Comparison of ENCODE assay signal across 8 cellular contexts in the genomic region with DNA sequence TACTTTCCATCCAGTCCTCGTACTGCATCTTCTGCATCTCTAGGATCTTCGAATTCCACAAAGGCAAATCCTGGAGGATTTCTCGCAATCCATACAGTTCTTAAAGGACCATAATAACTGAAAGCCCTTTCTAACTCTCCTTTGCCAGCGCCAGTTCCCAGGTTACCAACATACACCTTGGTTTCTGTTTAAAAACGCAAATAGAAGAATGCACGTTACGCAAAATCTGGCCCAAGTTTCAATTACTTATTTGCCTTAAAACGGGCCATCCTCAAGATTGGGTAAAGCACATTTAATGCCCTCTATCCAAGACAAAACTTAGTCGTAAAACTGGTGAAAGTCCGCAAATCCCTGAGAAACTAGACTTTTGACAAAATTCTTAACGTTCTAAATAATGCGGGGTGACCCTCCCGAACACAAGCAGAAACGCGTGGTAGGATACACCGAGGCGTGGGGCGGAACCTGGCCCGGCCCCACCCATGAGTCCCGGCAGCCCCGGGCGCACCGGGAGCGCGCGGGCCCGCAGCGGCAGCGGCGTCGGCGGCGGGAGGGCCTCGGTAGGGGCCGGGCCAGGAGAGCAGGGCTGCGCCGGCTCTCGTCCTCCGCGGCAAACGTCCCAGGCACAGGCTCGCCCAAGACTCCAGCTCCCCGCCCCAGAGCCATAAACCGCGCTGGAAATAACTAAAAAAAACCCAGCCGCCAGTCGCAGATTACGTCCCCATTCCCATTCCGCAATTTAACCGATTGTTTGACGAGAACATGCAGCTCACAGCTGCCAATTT. TPM values are rescaled to one million over a fixed set of nuclear protein-coding genes. Genes with fewer than 3 reads are reported as not detected.
DNase-seq lines count a peak whose midpoint lies in the region; ATAC-seq and TF ChIP-seq lines count a peak whose summit lies in the region.

No MANE protein-coding gene starts in this region.

- H2AFZ ChIP-seq in osteoblast (ENCODE audit: low read length), result peak overlapping the region; percentile 81

- H3K4me3 ChIP-seq in HFF-Myc (replicated peaks; ENCODE audit: low read depth, low read length) (peak overlapping the region; percentile 68), gastroesophageal sphincter (peak overlapping the region; percentile 58 to 77), osteoblast (ENCODE audit: insufficient read depth, low read length) (peak overlapping the region; percentile 99), upper lobe of left lung (peak overlapping the region; percentile 76 to 94 (median 89))

- H3K9me3 ChIP-seq in gastroesophageal sphincter, result no peaks in the 10 kb centered on the region
- no peaks in the 10 kb centered on the region for H3K9me3 ChIP-seq in osteoblast (ENCODE audit: low read depth, low read length)
- H3K9me3 ChIP-seq in upper lobe of left lung, result no peaks in the 10 kb centered on the region

- DNase-seq in DMS53 (lab: John Stamatoyannopoulos, UW) (peak; percentile 62), DMS53 treated with DMSO at 0.1 percent for 48 hours (lab: John Stamatoyannopoulos, UW; ENCODE audit: unreplicated experiment) (no peak), HFF-Myc (ENCODE audit: extremely low read depth, low read depth) (no peak), NOMO-1 treated with DMSO at 0.1 percent for 48 hours (lab: John Stamatoyannopoulos, UW; ENCODE audit: unreplicated experiment) (peak; percentile 53), osteoblast (ENCODE audit: insufficient read length, low spot score, missing footprints) (peak; percentile 86), upper lobe of left lung (peak; percentile 77 to 93)
- DNase-seq in activated effector memory CD4-positive, alpha-beta T cell treated with anti-CD3 and anti-CD28 coated beads, Interleukin-2, amount 50 U/mL, for 16 hours, result peak; percentile 85

- TF ChIP-seq CTCF in HFF-Myc (IDR thresholded peaks at IDR 0.05; ENCODE audit: low read depth, low read length, missing control alignments) (no peak), gastroesophageal sphincter (IDR thresholded peaks at IDR 0.05) (no peak), osteoblast (IDR thresholded peaks at IDR 0.05; ENCODE audit: extremely low read depth, low read depth, low read length) (no peak), upper lobe of left lung (IDR thresholded peaks at IDR 0.05) (no peak)

- peaks cover 36% of the 10 kb centered on the region for H4K20me1 ChIP-seq in osteoblast (ENCODE audit: insufficient read depth, low read length)

- H3K36me3 ChIP-seq in gastroesophageal sphincter (peaks cover 9 to 45% of the 10 kb centered on the region in 2 donors), osteoblast (ENCODE audit: insufficient read depth, low read length) (peaks cover 49% of the 10 kb centered on the region), upper lobe of left lung (peaks cover 39 to 45% (median 39%) of the 10 kb centered on the region in 4 donors)

- ATAC-seq in gastroesophageal sphincter, result peak; percentile 64
- ATAC-seq in upper lobe of left lung (ENCODE audit: low FRiP score in 2 of 2), result peak; percentile 73 to 84

- H3K4me2 ChIP-seq in osteoblast (ENCODE audit: insufficient read depth, low read length), result peak overlapping the region; percentile 98

- TF ChIP-seq EP300 in gastroesophageal sphincter (IDR thresholded peaks at IDR 0.05) (no peak), upper lobe of left lung (IDR thresholded peaks at IDR 0.05) (no peak)

- H3K27ac ChIP-seq in gastroesophageal sphincter, result peak overlapping the region; percentile 89 to 100 (median 98)
- H3K27ac ChIP-seq in osteoblast (ENCODE audit: low read depth, low read length), result peak overlapping the region; percentile 95
- peak overlapping the region; percentile 97 to 100 (median 100) for H3K27ac ChIP-seq in upper lobe of left lung

- WGBS in gastroesophageal sphincter (ENCODE audit: low coverage in 1 of 2), 2 donors, result 0% methylated on average over 9 to 25 of the region's 51 CpGs
- WGBS in upper lobe of left lung, 2 donors, result 0 to 1% methylated on average over 27 to 46 of the region's 51 CpGs

- peak; percentile 79 to 84 for TF ChIP-seq POLR2A in gastroesophageal sphincter (IDR thresholded peaks at IDR 0.05)
- peak in 3 of 4 donors; percentile 81 to 94 (median 86) for TF ChIP-seq POLR2A in upper lobe of left lung (IDR thresholded peaks at IDR 0.05)

- H3K79me2 ChIP-seq in osteoblast (ENCODE audit: insufficient read depth, low read length), result peaks cover 59% of the 10 kb centered on the region

- peaks cover 9 to 55% (median 26%) of the 10 kb centered on the region in 3 donors for H3K4me1 ChIP-seq in gastroesophageal sphincter
- H3K4me1 ChIP-seq in osteoblast (ENCODE audit: insufficient read depth, low read length), result peaks cover 19% of the 10 kb centered on the region
- peaks cover 33 to 47% (median 36%) of the 10 kb centered on the region in 4 donors for H3K4me1 ChIP-seq in upper lobe of left lung

- H3K27me3 ChIP-seq in gastroesophageal sphincter (no peaks in the 10 kb centered on the region), osteoblast (ENCODE audit: insufficient read depth, low read length) (no peaks in the 10 kb centered on the region), upper lobe of left lung (no peaks in the 10 kb centered on the region)

RNA-seq across cellular contexts. Expression of a gene that starts 1.0 kb away (rescaled TPM):
- 100 to 1,000 TPM in 2 of 4 donors, 10 to 100 TPM in 2; 39.0 to 109 (median 73.4) TPM for total RNA-seq in gastroesophageal sphincter
- 46.3 and 48.1 TPM in 2 replicates for total RNA-seq in osteoblast
- total RNA-seq in upper lobe of left lung, result 100 to 1,000 TPM in 4 of 6 donors, 10 to 100 TPM in 2; 44.2 to 260 (median 121) TPM

RNA-seq across cellular contexts. Expression of a gene that starts 27.8 kb away (rescaled TPM):
- total RNA-seq in gastroesophageal sphincter (10 to 100 TPM in 1 of 4 donors, 1 to 10 TPM in 3; 5.9 to 11.2 (median 6.9) TPM), osteoblast (4.3 and 5.3 TPM in 2 replicates), upper lobe of left lung (10 to 100 TPM in 1 of 6 donors, 1 to 10 TPM in 5; 3.1 to 10.3 (median 8.1) TPM)

Comparison
In these comparisons a context has a peak if more than half of its experiments do, and no peak if none do; other contexts are left out.
1. DNase-seq: peak in DMS53 (single experiment), NOMO-1 treated with DMSO at 0.1 percent for 48 hours (single experiment), activated effector memory CD4-positive, alpha-beta T cell treated with anti-CD3 and anti-CD28 coated beads, Interleukin-2, amount 50 U/mL, for 16 hours (single experiment), osteoblast (single experiment) and upper lobe of left lung (2 of 2); none in DMS53 treated with DMSO at 0.1 percent for 48 hours (single experiment) and HFF-Myc (single experiment).
2. Peak in every context shown above with its lines, with median percentiles within 50 percentile points of each other: H3K4me3 ChIP-seq and H3K27ac ChIP-seq.